21 cellular contexts compared by ENCODE assay signal in genomic region chr2:120468136-120468535, GRCh38.
DNase-seq lines count a peak whose midpoint lies in the region; ATAC-seq, FAIRE-seq and TF ChIP-seq lines count a peak whose summit lies in the region.
"Had no signal": no experiment of that assay in that cellular context is flagged by ENCODE, and none has a peak within 500 bp of the region (broad histone marks: within the 10 kb centered on the region; RNA-seq: fewer than 3 reads in every experiment).

No MANE protein-coding gene starts in this region.

- DNase-seq in adrenal gland (peak in 6 of 7 donors; percentile 46 to 77 (median 64)), HepG2 (ENCODE audit: low spot score) (no peak), tibial artery (peak in 1 of 2 donors; percentile 38), A172 (ENCODE audit: low spot score) (no peak), iPS-NIHi7 (ENCODE audit: extremely low spot score) (no peak), COLO829 (ENCODE audit: low spot score) (no peak)
- DNase-seq: BE2C; CD8-positive, alpha-beta T cell; DMS79; NCI-H187 treated with DMSO at 0.1 percent for 48 hours; NCI-H446 treated with DMSO at 0.1 percent for 48 hours; NCI-H748 treated with DMSO at 0.1 percent for 48 hours; OCI-M1; SJCRH30 had no signal

- H3K4me1 ChIP-seq in adrenal gland (replicated peaks in 1 of 2) (peaks cover 18 to 37% of the 10 kb centered on the region in 2 donors), HepG2 (ENCODE audit: insufficient read depth, low read length) (peaks cover 85% of the 10 kb centered on the region), tibial artery (peaks cover 0 to 45% (median 32%) of the 10 kb centered on the region in 4 donors)
- H3K4me1 ChIP-seq: BE2C, SJCRH30 had no signal

- H3K9ac ChIP-seq in HepG2 (ENCODE audit: insufficient read depth, low read depth, low read length) = no peak overlapping the region

- H3K79me2 ChIP-seq in HepG2 (ENCODE audit: insufficient read depth, low read length) = no peaks in the 10 kb centered on the region

- no peak for TF ChIP-seq EP300 in HepG2 (IDR thresholded peaks at IDR 0.05; ENCODE audit: low read depth in 2 of 2, low read length in 2 of 2)
- TF ChIP-seq EP300 in HepG2 (CRISPR knock-in tag; IDR thresholded peaks at IDR 0.05; ENCODE audit: borderline replicate concordance) = no peak

- POLR2A ChIA-PET in HepG2 (lab: Yijun Ruan, JAX) = interaction anchor here (6.0 kb wide), 1 partner anchor 12 kb away, joined by 159 read pairs; no protein-coding TSS in a partner anchor

- H3K36me3 ChIP-seq in adrenal gland (replicated peaks in 1 of 2) (no peaks in the 10 kb centered on the region), HepG2 (replicated peaks in 1 of 2; ENCODE audit: control insufficient read depth in 1 of 2, insufficient read depth in 2 of 2, low read length in 2 of 2) (no peaks in the 10 kb centered on the region), tibial artery (no peaks in the 10 kb centered on the region)
- H3K36me3 ChIP-seq: BE2C, SJCRH30 had no signal

- H3K27me3 ChIP-seq in adrenal gland (no peaks in the 10 kb centered on the region), HepG2 (ENCODE audit: control insufficient read depth in 1 of 2, insufficient read depth in 2 of 2, low read length in 2 of 2) (no peaks in the 10 kb centered on the region), tibial artery (peaks cover 0 to 3% of the 10 kb centered on the region in 2 donors)
- H3K27me3 ChIP-seq: BE2C had no signal

- no peak overlapping the region for H2AFZ ChIP-seq in HepG2 (ENCODE audit: low read length)
- H2AFZ ChIP-seq: GM23338 had no signal

- in situ Hi-C loops in HepG2 (cut with HindIII; ENCODE audit: extremely low pct_ligation_motif_present, low pct_unique_long_range_greater_than_20kb) = no loop called here

- no peaks in the 10 kb centered on the region for H3K9me3 ChIP-seq in adrenal gland (replicated peaks in 1 of 3)
- H3K9me3 ChIP-seq in HepG2 (ENCODE audit: low read length) = no peaks in the 10 kb centered on the region; the same call in 1 of the 2 replicates
- H3K9me3 ChIP-seq in tibial artery = no peaks in the 10 kb centered on the region
- H3K9me3 ChIP-seq: BE2C, SJCRH30 had no signal

- WGBS in adrenal gland, 4 donors = 64 to 84% (median 67%) methylated on average over 5 to 6 of the region's 6 CpGs
- 95% methylated on average over 6 of the region's 6 CpGs for WGBS in HepG2 (ENCODE audit: low lambda C conversion rate)

- TF ChIP-seq CTCF in C4-2B (conservative IDR thresholded peaks at IDR 0.05) = no peak
- TF ChIP-seq CTCF in adrenal gland (IDR thresholded peaks at IDR 0.05) = peak in 4 of 6 experiments; percentile 14 to 28 (median 16)
- TF ChIP-seq CTCF in HepG2 (CRISPR knock-in tag; IDR thresholded peaks at IDR 0.05) = no peak
- no peak for TF ChIP-seq CTCF in tibial artery (IDR thresholded peaks at IDR 0.05)

- no peak for ATAC-seq in HepG2
- ATAC-seq: CD8-positive, alpha-beta T cell; GM23338; HCT116 had no signal

- intact Hi-C loops in adrenal gland (cut with DNase I) = no loop called here
- intact Hi-C loops in HepG2 (cut with micrococcal nuclease; ENCODE audit: unreplicated experiment) = no loop called here
- intact Hi-C loops in tibial artery (cut with DNase I; ENCODE audit: low total_unique reads) = no loop called here

- H3K4me2 ChIP-seq in HepG2 (ENCODE audit: low read depth, low read length) = no peak overlapping the region
- H3K4me2 ChIP-seq: GM23338 had no signal

- no TSS peak for BruUV-seq in HepG2 (replicated peaks; lab: Mats Ljungman, UMichigan)

- TF ChIP-seq RAD21 in HepG2 (CRISPR knock-in tag; IDR thresholded peaks at IDR 0.05) = no peak

- no peak overlapping the region for H3K4me3 ChIP-seq in adrenal gland
- no peak overlapping the region for H3K4me3 ChIP-seq in HepG2 (replicated peaks in 1 of 3; ENCODE audit: insufficient read depth in 1 of 3, low read depth in 2 of 3, low read length in 3 of 3)
- no peak overlapping the region for H3K4me3 ChIP-seq in tibial artery
- H3K4me3 ChIP-seq: GM23338, SJCRH30 had no signal

- H4K20me1 ChIP-seq in HepG2 (ENCODE audit: insufficient read depth, low read length) = no peaks in the 10 kb centered on the region

- TF ChIP-seq POLR2A in adrenal gland (IDR thresholded peaks at IDR 0.05) (no peak), HepG2 (IDR thresholded peaks at IDR 0.05; ENCODE audit: insufficient read depth in 1 of 2, low read depth in 2 of 2, low read length in 2 of 2) (no peak)

- no peak for FAIRE-seq in HepG2 (lab: Jason Lieb, UNC)
- FAIRE-seq: D721Med, HTR-8/SVneo had no signal

- CTCF ChIA-PET in HepG2 (lab: Yijun Ruan, JAX; ENCODE audit: low intra/inter-chr PET ratio, low total read pairs) = no interaction called here

- H3K27ac ChIP-seq in C4-2B = peak overlapping the region; percentile 49
- peak overlapping the region in 2 of 5 donors; percentile 21 to 63 for H3K27ac ChIP-seq in adrenal gland
- no peak overlapping the region for H3K27ac ChIP-seq in HepG2 (ENCODE audit: extremely low read length, insufficient read depth, low read length)
- H3K27ac ChIP-seq in tibial artery = peak overlapping the region; percentile 79 to 84
- H3K27ac ChIP-seq: HL-60, RWPE1, SJCRH30 had no signal

TF ChIP-seq in HepG2, 621 proteins besides CTCF, POLR2A, EP300 and RAD21 (continues in another document):
- TF ChIP-seq, protein P1, sequence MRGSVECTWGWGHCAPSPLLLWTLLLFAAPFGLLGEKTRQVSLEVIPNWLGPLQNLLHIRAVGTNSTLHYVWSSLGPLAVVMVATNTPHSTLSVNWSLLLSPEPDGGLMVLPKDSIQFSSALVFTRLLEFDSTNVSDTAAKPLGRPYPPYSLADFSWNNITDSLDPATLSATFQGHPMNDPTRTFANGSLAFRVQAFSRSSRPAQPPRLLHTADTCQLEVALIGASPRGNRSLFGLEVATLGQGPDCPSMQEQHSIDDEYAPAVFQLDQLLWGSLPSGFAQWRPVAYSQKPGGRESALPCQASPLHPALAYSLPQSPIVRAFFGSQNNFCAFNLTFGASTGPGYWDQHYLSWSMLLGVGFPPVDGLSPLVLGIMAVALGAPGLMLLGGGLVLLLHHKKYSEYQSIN (CRISPR knock-in tag; IDR thresholded peaks at IDR 0.05; ENCODE audit: borderline replicate concordance) = no peak
- no peak for TF ChIP-seq FOSL2 (CRISPR knock-in tag; IDR thresholded peaks at IDR 0.05)
- no peak for TF ChIP-seq NFKBIZ (CRISPR knock-in tag; IDR thresholded peaks at IDR 0.05)
- TF ChIP-seq FOXC1 (CRISPR knock-in tag; IDR thresholded peaks at IDR 0.05; ENCODE audit: borderline replicate concordance) = no peak
- TF ChIP-seq, protein P2, sequence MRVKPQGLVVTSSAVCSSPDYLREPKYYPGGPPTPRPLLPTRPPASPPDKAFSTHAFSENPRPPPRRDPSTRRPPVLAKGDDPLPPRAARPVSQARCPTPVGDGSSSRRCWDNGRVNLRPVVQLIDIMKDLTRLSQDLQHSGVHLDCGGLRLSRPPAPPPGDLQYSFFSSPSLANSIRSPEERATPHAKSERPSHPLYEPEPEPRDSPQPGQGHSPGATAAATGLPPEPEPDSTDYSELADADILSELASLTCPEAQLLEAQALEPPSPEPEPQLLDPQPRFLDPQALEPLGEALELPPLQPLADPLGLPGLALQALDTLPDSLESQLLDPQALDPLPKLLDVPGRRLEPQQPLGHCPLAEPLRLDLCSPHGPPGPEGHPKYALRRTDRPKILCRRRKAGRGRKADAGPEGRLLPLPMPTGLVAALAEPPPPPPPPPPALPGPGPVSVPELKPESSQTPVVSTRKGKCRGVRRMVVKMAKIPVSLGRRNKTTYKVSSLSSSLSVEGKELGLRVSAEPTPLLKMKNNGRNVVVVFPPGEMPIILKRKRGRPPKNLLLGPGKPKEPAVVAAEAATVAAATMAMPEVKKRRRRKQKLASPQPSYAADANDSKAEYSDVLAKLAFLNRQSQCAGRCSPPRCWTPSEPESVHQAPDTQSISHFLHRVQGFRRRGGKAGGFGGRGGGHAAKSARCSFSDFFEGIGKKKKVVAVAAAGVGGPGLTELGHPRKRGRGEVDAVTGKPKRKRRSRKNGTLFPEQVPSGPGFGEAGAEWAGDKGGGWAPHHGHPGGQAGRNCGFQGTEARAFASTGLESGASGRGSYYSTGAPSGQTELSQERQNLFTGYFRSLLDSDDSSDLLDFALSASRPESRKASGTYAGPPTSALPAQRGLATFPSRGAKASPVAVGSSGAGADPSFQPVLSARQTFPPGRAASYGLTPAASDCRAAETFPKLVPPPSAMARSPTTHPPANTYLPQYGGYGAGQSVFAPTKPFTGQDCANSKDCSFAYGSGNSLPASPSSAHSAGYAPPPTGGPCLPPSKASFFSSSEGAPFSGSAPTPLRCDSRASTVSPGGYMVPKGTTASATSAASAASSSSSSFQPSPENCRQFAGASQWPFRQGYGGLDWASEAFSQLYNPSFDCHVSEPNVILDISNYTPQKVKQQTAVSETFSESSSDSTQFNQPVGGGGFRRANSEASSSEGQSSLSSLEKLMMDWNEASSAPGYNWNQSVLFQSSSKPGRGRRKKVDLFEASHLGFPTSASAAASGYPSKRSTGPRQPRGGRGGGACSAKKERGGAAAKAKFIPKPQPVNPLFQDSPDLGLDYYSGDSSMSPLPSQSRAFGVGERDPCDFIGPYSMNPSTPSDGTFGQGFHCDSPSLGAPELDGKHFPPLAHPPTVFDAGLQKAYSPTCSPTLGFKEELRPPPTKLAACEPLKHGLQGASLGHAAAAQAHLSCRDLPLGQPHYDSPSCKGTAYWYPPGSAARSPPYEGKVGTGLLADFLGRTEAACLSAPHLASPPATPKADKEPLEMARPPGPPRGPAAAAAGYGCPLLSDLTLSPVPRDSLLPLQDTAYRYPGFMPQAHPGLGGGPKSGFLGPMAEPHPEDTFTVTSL (CRISPR knock-in tag; IDR thresholded peaks at IDR 0.05; ENCODE audit: borderline replicate concordance) = no peak
- TF ChIP-seq RXRA (CRISPR knock-in tag; IDR thresholded peaks at IDR 0.05) = 0 out of 2 replicates have a peak, but pooled peaks have one; percentile 15

Comparison
In these comparisons a context has a peak if more than half of its experiments do, and no peak if none do; other contexts are left out.
1. CTCF ChIP-seq: peak in adrenal gland (4 of 6); none in C4-2B (single experiment), HepG2 (single experiment) and tibial artery (0 of 2).
2. DNase-seq: peak in adrenal gland (6 of 7); none in HepG2 (single experiment), A172 (single experiment), iPS-NIHi7 (single experiment) and COLO829 (single experiment).